ENCODE assay signal across 17 cellular contexts in genomic region chr1:17004466-17005364, GRCh38. TPM values are rescaled to one million over a fixed set of nuclear protein-coding genes. Genes with fewer than 3 reads are reported as not detected.
DNase-seq lines count a peak whose midpoint lies in the region; FAIRE-seq and TF ChIP-seq lines count a peak whose summit lies in the region.
"Had no signal": no experiment of that assay in that cellular context is flagged by ENCODE, and none has a peak within 500 bp of the region (broad histone marks: within the 10 kb centered on the region; RNA-seq: fewer than 3 reads in every experiment).

No MANE protein-coding gene starts in this region.

- DNase-seq in AG09309 (ENCODE audit: low read depth) (no peak), HEK293T (ENCODE audit: extremely low spot score) (peak; percentile 55), caudate nucleus (lab: John Stamatoyannopoulos, UW) (no peak), kidney epithelial cell (ENCODE audit: low read depth) (no peak), kidney (no peak), NCI-H1436 treated with DMSO at 0.1 percent for 48 hours (lab: John Stamatoyannopoulos, UW) (no peak), NCI-H2029 treated with DMSO at 0.1 percent for 48 hours (lab: John Stamatoyannopoulos, UW) (no peak), globus pallidus (ENCODE audit: low spot score) (no peak)
- DNase-seq: activated CD4-positive, CD25-positive, alpha-beta regulatory T cell; activated gamma-delta T cell treated with Interleukin-2 at 50 U/mL for 16 hours; BE2C; natural killer cell; NCI-H2081; NCI-H69; T-helper 1 cell; uterus had no signal

- FAIRE-seq in kidney (lab: Jason Lieb, UNC), result no peak

- no peak overlapping the region for H3K9ac ChIP-seq in kidney (ENCODE audit: low read length in 2 of 2)

- H3K36me3 ChIP-seq in kidney epithelial cell (ENCODE audit: control insufficient read depth, insufficient read depth, low read length) (peaks cover 2% of the 10 kb centered on the region), kidney (ENCODE audit: control insufficient read depth in 1 of 2, insufficient read depth in 2 of 2, low read length in 2 of 2) (peaks cover 4 to 20% of the 10 kb centered on the region in 2 donors)
- H3K36me3 ChIP-seq: BE2C, uterus had no signal

- no peak overlapping the region for H3K4me3 ChIP-seq in AG09309 (ENCODE audit: control insufficient read depth, low read depth, low read length)
- no peak overlapping the region for H3K4me3 ChIP-seq in kidney epithelial cell (ENCODE audit: low read depth, low read length)
- H3K4me3 ChIP-seq in kidney (ENCODE audit: low read length in 2 of 2), result no peak overlapping the region
- H3K4me3 ChIP-seq: lung, uterus had no signal

- H3K27ac ChIP-seq in caudate nucleus (ENCODE audit: low read depth, low read length), result peak overlapping the region; percentile 73
- H3K27ac ChIP-seq in kidney (ENCODE audit: low read depth in 2 of 2, low read length in 2 of 2), result no peak overlapping the region
- H3K27ac ChIP-seq: uterus had no signal

- H3K4me1 ChIP-seq in kidney (ENCODE audit: control insufficient read depth in 1 of 2, insufficient read depth in 1 of 2, low read depth in 1 of 2, low read length in 2 of 2), result no peaks in the 10 kb centered on the region
- H3K4me1 ChIP-seq: BE2C, uterus had no signal

- intact Hi-C loops in kidney (cut with DNase I), result no loop called here

- CTCF ChIA-PET in HEK293T (lab: Yijun Ruan, JAX), result no interaction called here

- no peaks in the 10 kb centered on the region for H3K27me3 ChIP-seq in kidney epithelial cell (ENCODE audit: control insufficient read depth, insufficient read depth, low read length)
- H3K27me3 ChIP-seq: BE2C, uterus had no signal

- POLR2A ChIA-PET in HEK293T (lab: Yijun Ruan, JAX), result no interaction called here

- no peaks in the 10 kb centered on the region for H3K9me3 ChIP-seq in kidney (ENCODE audit: control insufficient read depth in 1 of 2, low read length in 2 of 2)
- H3K9me3 ChIP-seq: BE2C, uterus had no signal

- peak; percentile 22 for TF ChIP-seq CTCF in AG09309 (IDR thresholded peaks at IDR 0.05; ENCODE audit: control insufficient read depth, insufficient read depth, low read depth, low read length, missing control alignments)
- peak; percentile 5 for TF ChIP-seq CTCF in kidney epithelial cell (IDR thresholded peaks at IDR 0.05; ENCODE audit: insufficient read depth, low read length, poor library complexity, severe bottlenecking)
- TF ChIP-seq CTCF in kidney (IDR thresholded peaks at IDR 0.05; ENCODE audit: borderline replicate concordance, extremely low read depth, insufficient read depth), result no peak

TF ChIP-seq in HEK293T, 16 proteins besides CTCF, POLR2A, EP300 and RAD21:
- TF ChIP-seq NFRKB (IDR thresholded peaks at IDR 0.05), result no peak
- no peak for TF ChIP-seq HDGF (IDR thresholded peaks at IDR 0.05; ENCODE audit: borderline replicate concordance)
- TF ChIP-seq CTBP1 (IDR thresholded peaks at IDR 0.05; ENCODE audit: borderline replicate concordance), result no peak
- no peak for TF ChIP-seq SP1 (IDR thresholded peaks at IDR 0.05)
- no peak for TF ChIP-seq ZNF384 (IDR thresholded peaks at IDR 0.05)
- TF ChIP-seq ELF4 (IDR thresholded peaks at IDR 0.05), result no peak
- no peak for TF ChIP-seq SUZ12 (IDR thresholded peaks at IDR 0.05)
- TF ChIP-seq L3MBTL2 (conservative IDR thresholded peaks at IDR 0.05), result no peak
- no peak for TF ChIP-seq PKNOX1 (IDR thresholded peaks at IDR 0.05)
- no peak for TF ChIP-seq FOXA1 (IDR thresholded peaks at IDR 0.05)
- no peak for TF ChIP-seq TARDBP (IDR thresholded peaks at IDR 0.05)
- no peak for TF ChIP-seq FOXK2 (IDR thresholded peaks at IDR 0.05)
- no peak for TF ChIP-seq LEF1 (IDR thresholded peaks at IDR 0.05; ENCODE audit: borderline replicate concordance)
- TF ChIP-seq ARNT (IDR thresholded peaks at IDR 0.05), result no peak
- no peak for TF ChIP-seq FOXM1 (IDR thresholded peaks at IDR 0.05; ENCODE audit: borderline replicate concordance)
- no peak for TF ChIP-seq BHLHE40 (IDR thresholded peaks at IDR 0.05; ENCODE audit: borderline replicate concordance)

RNA-seq across cellular contexts. Expression of gene ATP13A2, which starts 7.0 kb away (rescaled TPM):
- total RNA-seq in kidney epithelial cell (74.1 and 107 TPM in 2 replicates), kidney (38.6 TPM)
- 23.8 TPM for polyA plus RNA-seq in kidney (ENCODE audit: insufficient read depth, low read depth, low replicate concordance)

RNA-seq across cellular contexts. Expression of gene MFAP2, which starts 24.3 kb away (rescaled TPM):
- total RNA-seq in kidney epithelial cell, result 58.2 and 64.0 TPM in 2 replicates
- total RNA-seq in kidney, result 7.2 TPM
- polyA plus RNA-seq in kidney (ENCODE audit: insufficient read depth, low read depth, low replicate concordance), result 8.2 TPM

RNA-seq across cellular contexts. Expression of gene SDHB, which starts 49.1 kb away (rescaled TPM):
- total RNA-seq in kidney epithelial cell (109 and 122 TPM in 2 replicates), kidney (92.0 TPM)
- polyA plus RNA-seq in kidney (ENCODE audit: insufficient read depth, low read depth, low replicate concordance), result 313 TPM
